9 cellular contexts compared by ENCODE assay signal in the genomic region with DNA sequence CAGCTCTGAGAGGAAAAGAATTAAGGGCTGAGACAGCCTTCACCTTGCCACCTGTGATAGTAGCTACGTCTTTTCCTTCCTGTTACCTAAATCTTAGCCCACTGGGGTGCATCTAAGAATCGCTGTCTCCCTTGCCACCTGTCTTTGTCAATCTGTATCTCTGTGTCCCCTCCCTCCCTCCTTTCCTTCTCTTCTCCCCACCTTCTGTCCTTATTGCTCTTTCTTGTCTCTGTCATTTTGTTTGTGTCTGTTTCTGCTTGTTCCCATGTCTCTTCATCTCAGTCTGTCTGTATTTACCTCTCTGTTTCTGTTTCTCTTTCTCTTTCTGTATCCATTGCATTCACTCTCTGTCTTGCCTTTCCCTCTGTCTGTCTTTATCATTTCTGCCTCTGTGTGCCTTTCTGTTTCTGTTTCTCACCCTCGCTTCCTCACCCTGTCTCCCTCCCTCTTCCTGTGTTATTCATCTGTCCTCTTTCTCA.
DNase-seq lines count a peak whose midpoint lies in the region; ATAC-seq, FAIRE-seq and TF ChIP-seq lines count a peak whose summit lies in the region.
"Had no signal": no experiment of that assay in that cellular context is flagged by ENCODE, and none has a peak within 500 bp of the region (broad histone marks: within the 10 kb centered on the region; RNA-seq: fewer than 3 reads in every experiment).

No MANE protein-coding gene starts in this region.

- no peak for FAIRE-seq in RCC 7860 (lab: Jason Lieb, UNC)

- peak overlapping the region; percentile 69 for H3K4me3 Mint-ChIP-seq in activated naive CD8-positive, alpha-beta T cell treated with anti-CD3 and anti-CD28 coated beads, Interleukin-2, amount 50 U/mL, for 24 hours

- H3K4me1 Mint-ChIP-seq in activated naive CD8-positive, alpha-beta T cell treated with anti-CD3 and anti-CD28 coated beads, Interleukin-2, amount 50 U/mL, for 24 hours, result peaks cover 11% of the 10 kb centered on the region

- peaks cover 3% of the 10 kb centered on the region for H3K9me3 Mint-ChIP-seq in activated naive CD8-positive, alpha-beta T cell treated with anti-CD3 and anti-CD28 coated beads, Interleukin-2, amount 50 U/mL, for 24 hours

- ATAC-seq in GM19452 (IDR thresholded peaks at IDR 0.05; ENCODE audit: unreplicated experiment) (peak; percentile 91), HG03097 (IDR thresholded peaks at IDR 0.05; ENCODE audit: low FRiP score, unreplicated experiment) (peak; percentile 93)
- peak; percentile 71 for ATAC-seq in activated naive CD8-positive, alpha-beta T cell treated with anti-CD3 and anti-CD28 coated beads, Interleukin-2, amount 50 U/mL, for 24 hours

- CTCF ChIA-PET in GM10248 (lab: Yijun Ruan, JAX), result interaction anchor here (1.8 kb wide), 2 partner anchors 14 to 15 kb away, joined by 7 to 10 read pairs; no protein-coding TSS in a partner anchor

- peaks cover 1% of the 10 kb centered on the region for H3K27me3 Mint-ChIP-seq in activated naive CD8-positive, alpha-beta T cell treated with anti-CD3 and anti-CD28 coated beads, Interleukin-2, amount 50 U/mL, for 24 hours

- no peak for TF ChIP-seq CTCF in GM10248 (IDR thresholded peaks at IDR 0.05; ENCODE audit: control extremely low read depth, extremely low read depth, low read depth, missing control alignments)

- DNase-seq in GM10248 (ENCODE audit: extremely low spot score) (peak; percentile 17), NCI-H2227 treated with DMSO at 0.1 percent for 48 hours (lab: John Stamatoyannopoulos, UW) (no peak), germinal center (ENCODE audit: low spot score) (no peak), RCC 7860 (ENCODE audit: low spot score) (no peak), C1 segment of cervical spinal cord (lab: John Stamatoyannopoulos, UW) (no peak)
- no peak for DNase-seq in activated naive CD8-positive, alpha-beta T cell treated with anti-CD3 and anti-CD28 coated beads, Interleukin-2, amount 50 U/mL, for 24 hours
- DNase-seq: uterus had no signal

- peak overlapping the region; percentile 66 for H3K27ac Mint-ChIP-seq in activated naive CD8-positive, alpha-beta T cell treated with anti-CD3 and anti-CD28 coated beads, Interleukin-2, amount 50 U/mL, for 24 hours

- peaks cover 2% of the 10 kb centered on the region for H3K36me3 Mint-ChIP-seq in activated naive CD8-positive, alpha-beta T cell treated with anti-CD3 and anti-CD28 coated beads, Interleukin-2, amount 50 U/mL, for 24 hours (ENCODE audit: low read depth)

- POLR2A ChIA-PET in GM10248 (lab: Yijun Ruan, JAX), result no interaction called here
